Comparison of ENCODE assay signal across 9 cellular contexts in genomic region chr4:1246111-1246881, GRCh38. TPM values are rescaled to one million over a fixed set of nuclear protein-coding genes. Genes with fewer than 3 reads are reported as not detected.
DNase-seq lines count a peak whose midpoint lies in the region; ATAC-seq, FAIRE-seq and TF ChIP-seq lines count a peak whose summit lies in the region.
"Had no signal": no experiment of that assay in that cellular context is flagged by ENCODE, and none has a peak within 500 bp of the region (broad histone marks: within the 10 kb centered on the region; RNA-seq: fewer than 3 reads in every experiment).

No MANE protein-coding gene starts in this region.

- H3K4me1 ChIP-seq in HepG2 (ENCODE audit: insufficient read depth, low read length) (peaks cover 41% of the 10 kb centered on the region), thyroid gland (peaks cover 40 to 68% of the 10 kb centered on the region in 2 donors)

- no peak for TF ChIP-seq POLR2A in HepG2 (IDR thresholded peaks at IDR 0.05; ENCODE audit: insufficient read depth in 1 of 2, low read depth in 2 of 2, low read length in 2 of 2)
- peak in 1 of 2 donors; percentile 23 for TF ChIP-seq POLR2A in thyroid gland (IDR thresholded peaks at IDR 0.05)

- no peak for TF ChIP-seq EP300 in HepG2 (IDR thresholded peaks at IDR 0.05; ENCODE audit: low read depth in 2 of 2, low read length in 2 of 2)
- TF ChIP-seq EP300 in HepG2 (CRISPR knock-in tag; IDR thresholded peaks at IDR 0.05; ENCODE audit: borderline replicate concordance) = no peak

- FAIRE-seq in HepG2 (lab: Jason Lieb, UNC) = no peak
- FAIRE-seq: bronchial epithelial cell had no signal

- ATAC-seq in HepG2 = no peak

- intact Hi-C loops in HepG2 (cut with micrococcal nuclease; ENCODE audit: unreplicated experiment) = no loop called here
- intact Hi-C loops in thyroid gland (cut with DNase I) = no loop called here

- WGBS in HepG2 (ENCODE audit: low lambda C conversion rate) = 84% methylated on average over 19 of the region's 24 CpGs
- WGBS in thyroid gland, 2 donors = 59 to 66% methylated on average over 21 to 22 of the region's 24 CpGs

- peaks cover 3% of the 10 kb centered on the region in 2 experiments; a peak in 4 of 5 replicates for H3K36me3 ChIP-seq in HepG2 (replicated peaks in 1 of 2; ENCODE audit: control insufficient read depth in 1 of 2, insufficient read depth in 2 of 2, low read length in 2 of 2)
- H3K36me3 ChIP-seq in thyroid gland = peaks cover 0 to under 1% of the 10 kb centered on the region in 2 donors

- TSS peak; percentile 50 for BruUV-seq in HepG2 (replicated peaks; lab: Mats Ljungman, UMichigan)

- H3K4me2 ChIP-seq in HepG2 (ENCODE audit: low read depth, low read length) = peak overlapping the region; percentile 93

- peak overlapping the region; percentile 67 for H3K4me3 ChIP-seq in astrocyte of the spinal cord (ENCODE audit: low read depth, low read length)
- peak overlapping the region; percentile 20 to 95 (median 87); a peak in 3 of 6 replicates for H3K4me3 ChIP-seq in HepG2 (replicated peaks in 1 of 3; ENCODE audit: insufficient read depth in 1 of 3, low read depth in 2 of 3, low read length in 3 of 3)
- H3K4me3 ChIP-seq in thyroid gland (replicated peaks in 1 of 3) = no peak overlapping the region

- CTCF ChIA-PET in HepG2 (lab: Yijun Ruan, JAX; ENCODE audit: low intra/inter-chr PET ratio, low total read pairs) = no interaction called here

- DNase-seq in stimulated activated CD4-positive, alpha-beta T cell treated with anti-CD3 and anti-CD28 coated beads, Interleukin-15, amount 100 ng/mL, for 24 hours = peak; percentile 19
- no peak for DNase-seq in stimulated activated CD4-positive, alpha-beta T cell treated with anti-CD3 and anti-CD28 coated beads, Interleukin-1b, Interleukin-23, amount 100 ng/mL, for 48 hours
- no peak for DNase-seq in astrocyte of the spinal cord (ENCODE audit: low read depth, low spot score)
- DNase-seq in HepG2 (ENCODE audit: low spot score) = no peak
- DNase-seq in thyroid gland = peak; percentile 49 to 60
- DNase-seq in T-helper 9 cell = no peak
- DNase-seq in SK-N-DZ (ENCODE audit: low spot score) = no peak
- no peak for DNase-seq in NCI-H146 (lab: John Stamatoyannopoulos, UW)

- in situ Hi-C loops in astrocyte of the spinal cord (cut with HindIII; ENCODE audit: low sequenced_read_pairs) (no loop called here), HepG2 (cut with HindIII; ENCODE audit: extremely low pct_ligation_motif_present, low pct_unique_long_range_greater_than_20kb) (no loop called here)

- POLR2A ChIA-PET in HepG2 (lab: Yijun Ruan, JAX) = interaction anchor here (1.1 kb wide), 1 partner anchor 101 kb away, joined by 6 read pairs; the partner anchor contains the start of gene UVSSA

- peaks cover 55% of the 10 kb centered on the region for H4K20me1 ChIP-seq in HepG2 (ENCODE audit: insufficient read depth, low read length)

- TF ChIP-seq RAD21 in HepG2 (CRISPR knock-in tag; IDR thresholded peaks at IDR 0.05) = no peak

- no peak overlapping the region for H2AFZ ChIP-seq in HepG2 (ENCODE audit: low read length)

- no peaks in the 10 kb centered on the region for H3K9me3 ChIP-seq in HepG2 (ENCODE audit: low read length)
- no peaks in the 10 kb centered on the region for H3K9me3 ChIP-seq in thyroid gland

- H3K79me2 ChIP-seq in HepG2 (ENCODE audit: insufficient read depth, low read length) = peaks cover 79% of the 10 kb centered on the region

- H3K27me3 ChIP-seq in HepG2 (ENCODE audit: control insufficient read depth in 1 of 2, insufficient read depth in 2 of 2, low read length in 2 of 2) (no peaks in the 10 kb centered on the region), thyroid gland (no peaks in the 10 kb centered on the region)

- H3K27ac ChIP-seq in HepG2 (ENCODE audit: extremely low read length, insufficient read depth, low read length) (no peak overlapping the region), thyroid gland (peak overlapping the region in 1 of 3 donors; percentile 94)

- TF ChIP-seq CTCF in astrocyte of the spinal cord (IDR thresholded peaks at IDR 0.05; ENCODE audit: low read depth, low read length) (no peak), HepG2 (CRISPR knock-in tag; IDR thresholded peaks at IDR 0.05) (no peak), thyroid gland (IDR thresholded peaks at IDR 0.05) (no peak)

- H3K9ac ChIP-seq in HepG2 (ENCODE audit: insufficient read depth, low read depth, low read length) = peak overlapping the region; percentile 97; the same call in 1 of the 2 replicates

TF ChIP-seq in HepG2, 621 proteins besides CTCF, POLR2A, EP300 and RAD21 (continues in another document):
- TF ChIP-seq BCL6 (CRISPR knock-in tag; IDR thresholded peaks at IDR 0.05) (0 out of 2 replicates have a peak, but pooled peaks have one; percentile 26), RBM22 (optimal IDR thresholded peaks at IDR 0.05; ENCODE audit: low read length) (no peak)

RNA-seq across cellular contexts. Expression of gene CTBP1, which starts 2.6 kb away (rescaled TPM):
- total RNA-seq in HepG2 (2016; rRNA removed; fragmentation: Illumina TruSeq; extraction: Trizol) = 106 and 112 TPM in 2 replicates
- total RNA-seq in HepG2 (2016; cell fraction: cytosol; rRNA removed; fragmentation: Illumina TruSeq; extraction: Trizol; ENCODE audit: low read depth) = 119 TPM in 2 replicates
- total RNA-seq in HepG2 (2016; cell fraction: insoluble cytoplasmic fraction; rRNA removed; fragmentation: Illumina TruSeq; extraction: Trizol) = 83.8 and 121 TPM in 2 replicates
- 133 and 173 TPM in 2 replicates for total RNA-seq in HepG2 (2016; cell fraction: membrane; rRNA removed; fragmentation: Illumina TruSeq; extraction: Trizol)
- 51.5 and 60.9 TPM in 2 replicates for total RNA-seq in HepG2 (2016; cell fraction: nucleus; rRNA removed; fragmentation: Illumina TruSeq; extraction: Trizol)
- polyA plus RNA-seq in HepG2 (2011; rRNA removed) = 78.5 and 123 TPM in 2 replicates
- 87.2 and 182 TPM in 2 replicates for polyA plus RNA-seq in HepG2 (2011; cell fraction: cytosol; rRNA removed)
- 489 and 636 TPM in 2 replicates for polyA plus RNA-seq in HepG2 (2011; cell fraction: nucleus; rRNA removed)
- 69.0 and 92.6 TPM in 2 replicates for polyA plus RNA-seq in HepG2 (2012)
- polyA plus RNA-seq in HepG2 (2016; cell fraction: cytosol; fragmentation: Illumina TruSeq; extraction: Trizol; ENCODE audit: low read depth) = 49.5 and 64.7 TPM in 2 replicates
- 101 and 112 TPM in 2 replicates for polyA plus RNA-seq in HepG2 (2016; cell fraction: insoluble cytoplasmic fraction; fragmentation: Illumina TruSeq; extraction: Trizol; ENCODE audit: low read depth)
- polyA plus RNA-seq in HepG2 (2016; cell fraction: membrane; fragmentation: Illumina TruSeq; extraction: Trizol; ENCODE audit: low read depth) = 103 and 116 TPM in 2 replicates
- polyA plus RNA-seq in HepG2 (2016; cell fraction: nucleus; fragmentation: Illumina TruSeq; extraction: Trizol; ENCODE audit: insufficient read depth, low read depth) = 152 and 155 TPM in 2 replicates
- polyA minus RNA-seq in HepG2 (2011; rRNA and poly(A)+ RNA removed; ENCODE audit: low replicate concordance) = 136 and 350 TPM in 2 replicates
- 85.1 and 100 TPM in 2 replicates for polyA minus RNA-seq in HepG2 (2011; cell fraction: cytosol; rRNA and poly(A)+ RNA removed)
- 47.7 and 48.4 TPM in 2 replicates for polyA minus RNA-seq in HepG2 (2011; cell fraction: nucleus; rRNA and poly(A)+ RNA removed)
- 100 to 1,000 TPM; 102 to 226 (median 177) TPM for total RNA-seq in thyroid gland
- 176 and 237 TPM in 2 replicates for polyA plus RNA-seq in SK-N-DZ (2014; cell fraction: cytosol; rRNA removed)
- 231 and 361 TPM in 2 replicates for polyA plus RNA-seq in SK-N-DZ (2014; cell fraction: nucleus; rRNA removed)

RNA-seq across cellular contexts. Expression of gene MAEA, which starts 43.4 kb away (rescaled TPM):
- total RNA-seq in HepG2 (2016; rRNA removed; fragmentation: Illumina TruSeq; extraction: Trizol) (52.0 and 65.2 TPM in 2 replicates), thyroid gland (10 to 100 TPM; 85.3 to 99.5 (median 87.3) TPM)
- 10.0 and 10.5 TPM in 2 replicates for total RNA-seq in HepG2 (2016; cell fraction: cytosol; rRNA removed; fragmentation: Illumina TruSeq; extraction: Trizol; ENCODE audit: low read depth)
- 55.0 and 59.4 TPM in 2 replicates for total RNA-seq in HepG2 (2016; cell fraction: insoluble cytoplasmic fraction; rRNA removed; fragmentation: Illumina TruSeq; extraction: Trizol)
- total RNA-seq in HepG2 (2016; cell fraction: membrane; rRNA removed; fragmentation: Illumina TruSeq; extraction: Trizol) = 23.7 and 24.2 TPM in 2 replicates
- 30.2 and 31.7 TPM in 2 replicates for total RNA-seq in HepG2 (2016; cell fraction: nucleus; rRNA removed; fragmentation: Illumina TruSeq; extraction: Trizol)
- polyA plus RNA-seq in HepG2 (2011; rRNA removed) = 57.1 and 60.7 TPM in 2 replicates
- polyA plus RNA-seq in HepG2 (2011; cell fraction: cytosol; rRNA removed) = 48.5 and 73.3 TPM in 2 replicates
- polyA plus RNA-seq in HepG2 (2011; cell fraction: nucleus; rRNA removed) = 171 and 221 TPM in 2 replicates
- polyA plus RNA-seq in HepG2 (2012) = 28.9 and 30.8 TPM in 2 replicates
- 5.9 and 6.3 TPM in 2 replicates for polyA plus RNA-seq in HepG2 (2016; cell fraction: cytosol; fragmentation: Illumina TruSeq; extraction: Trizol; ENCODE audit: low read depth)
- polyA plus RNA-seq in HepG2 (2016; cell fraction: insoluble cytoplasmic fraction; fragmentation: Illumina TruSeq; extraction: Trizol; ENCODE audit: low read depth) = 60.8 and 67.1 TPM in 2 replicates
- polyA plus RNA-seq in HepG2 (2016; cell fraction: membrane; fragmentation: Illumina TruSeq; extraction: Trizol; ENCODE audit: low read depth) = 15.8 and 16.9 TPM in 2 replicates
- polyA plus RNA-seq in HepG2 (2016; cell fraction: nucleus; fragmentation: Illumina TruSeq; extraction: Trizol; ENCODE audit: insufficient read depth, low read depth) = 69.6 and 72.4 TPM in 2 replicates
- 56.6 and 139 TPM in 2 replicates for polyA minus RNA-seq in HepG2 (2011; rRNA and poly(A)+ RNA removed; ENCODE audit: low replicate concordance)
- 41.7 and 45.7 TPM in 2 replicates for polyA minus RNA-seq in HepG2 (2011; cell fraction: cytosol; rRNA and poly(A)+ RNA removed)
- polyA minus RNA-seq in HepG2 (2011; cell fraction: nucleus; rRNA and poly(A)+ RNA removed) = 40.9 and 44.3 TPM in 2 replicates
- polyA plus RNA-seq in SK-N-DZ (2014; cell fraction: cytosol; rRNA removed) = 91.7 and 92.2 TPM in 2 replicates
- polyA plus RNA-seq in SK-N-DZ (2014; cell fraction: nucleus; rRNA removed) = 101 and 110 TPM in 2 replicates

Comparison
In these comparisons a context has a peak if more than half of its experiments do, and no peak if none do; other contexts are left out.
1. DNase-seq: peak in stimulated activated CD4-positive, alpha-beta T cell treated with anti-CD3 and anti-CD28 coated beads, Interleukin-15, amount 100 ng/mL, for 24 hours (single experiment) and thyroid gland (2 of 2); none in stimulated activated CD4-positive, alpha-beta T cell treated with anti-CD3 and anti-CD28 coated beads, Interleukin-1b, Interleukin-23, amount 100 ng/mL, for 48 hours (single experiment), astrocyte of the spinal cord (single experiment), HepG2 (single experiment), T-helper 9 cell (single experiment), SK-N-DZ (single experiment) and NCI-H146 (single experiment).
2. H3K4me3 ChIP-seq: peak in astrocyte of the spinal cord (single experiment) and HepG2 (3 of 3); none in thyroid gland (0 of 3).